Comparison of ENCODE assay signal across 26 cellular contexts in the genomic region with DNA sequence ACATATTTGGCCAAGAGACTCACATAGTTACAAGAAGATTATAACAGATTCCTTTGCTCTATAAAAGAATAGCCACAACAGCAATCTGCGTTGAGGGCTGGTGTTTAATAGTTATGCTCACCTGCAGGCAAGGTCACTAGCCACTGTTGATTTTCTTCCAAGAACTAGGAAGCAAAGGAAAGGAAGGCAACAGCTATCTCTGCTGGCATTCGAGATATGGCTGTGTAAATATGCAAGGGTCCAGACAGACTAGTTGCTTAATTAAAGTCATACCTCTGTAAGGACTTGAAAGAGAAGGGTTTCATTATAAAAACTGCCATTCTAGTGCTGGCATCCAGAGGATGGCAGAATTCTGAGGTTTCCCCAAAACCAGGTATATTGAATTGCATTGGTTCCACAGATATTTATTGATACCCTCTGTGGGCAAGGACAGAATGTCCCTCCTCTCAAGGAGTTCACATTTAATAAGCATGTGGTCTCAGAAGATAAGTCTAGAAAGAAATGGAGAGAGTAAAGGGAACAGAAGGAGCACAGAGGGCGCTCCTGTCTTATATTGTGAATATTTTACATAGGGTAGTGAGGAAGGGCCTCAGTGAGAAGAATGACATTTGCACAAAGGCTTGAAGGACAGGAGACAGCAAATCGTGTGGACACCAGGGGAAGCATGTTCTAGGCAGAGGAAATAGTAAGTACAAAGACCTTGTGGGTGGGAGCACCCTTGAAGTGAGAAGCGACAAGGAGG. TPM values are rescaled to one million over a fixed set of nuclear protein-coding genes. Genes with fewer than 3 reads are reported as not detected.
"Had no signal": no experiment of that assay in that cellular context is flagged by ENCODE, and none has a peak within 500 bp of the region (broad histone marks: within the 10 kb centered on the region; RNA-seq: fewer than 3 reads in every experiment).

No MANE protein-coding gene starts in this region.

- H3K36me3 Mint-ChIP-seq: activated naive CD4-positive, alpha-beta T cell treated with anti-CD3 and anti-CD28 coated beads, Interleukin-2, amount 50 U/mL, for 24 hours; naive thymus-derived CD4-positive, alpha-beta T cell; stimulated activated naive B cell treated with anti-CD40 and anti-IgM and Interleukin-4, amounts not matched to agents 10 μg/mL and 1 μg/mL and 100 μg/mL, for 72 hours; WTC11 had no signal

- H3K27ac ChIP-seq: breast epithelium, esophagus squamous epithelium, heart right ventricle, parathyroid adenoma, psoas muscle, suprapubic skin, tibial artery, upper lobe of right lung had no signal

- H3K4me2 ChIP-seq: smooth muscle cell had no signal

- FAIRE-seq: TTC549 had no signal

- ATAC-seq: heart right ventricle; naive thymus-derived CD4-positive, alpha-beta T cell; psoas muscle; upper lobe of right lung; WTC11 had no signal

- H3K9me3 ChIP-seq: breast epithelium, esophagus squamous epithelium, heart right ventricle, psoas muscle, suprapubic skin, tibial artery, upper lobe of right lung had no signal

- H3K79me2 ChIP-seq: parathyroid adenoma had no signal

- H3K36me3 ChIP-seq: breast epithelium, esophagus squamous epithelium, heart right ventricle, suprapubic skin, tibial artery, upper lobe of right lung had no signal

- H3K9me3 Mint-ChIP-seq: activated CD4-positive, alpha-beta T cell treated with anti-CD3 and anti-CD28 coated beads, Interleukin-2, amount 10 ng/mL, durations not matched to agents 7 days and 5 days; activated CD8-positive, alpha-beta T cell treated with anti-CD3 and anti-CD28 coated beads for 36 hours; activated naive CD4-positive, alpha-beta T cell treated with anti-CD3 and anti-CD28 coated beads, Interleukin-2, amount 50 U/mL, for 24 hours; activated naive CD8-positive, alpha-beta T cell treated with anti-CD3 and anti-CD28 coated beads, Interleukin-2, amount 50 U/mL, for 24 hours; activated T-helper 2 cell treated with anti-CD3 and anti-CD28 coated beads, Interferon-gamma antibody, Interleukin-2, Interleukin-4, amounts not matched to agents 10 μg/mL and 5 μg/mL and 100 μg/mL, durations not matched to agents 14 hours and 24 hours and 36 hours; naive thymus-derived CD4-positive, alpha-beta T cell; neural crest cell; stimulated activated naive B cell treated with anti-CD40 and anti-IgM and Interleukin-4, amounts not matched to agents 10 μg/mL and 1 μg/mL and 100 μg/mL, for 72 hours; WTC11 had no signal

- H3K27me3 ChIP-seq: breast epithelium, suprapubic skin had no signal

- H3K27me3 Mint-ChIP-seq: activated naive CD4-positive, alpha-beta T cell treated with anti-CD3 and anti-CD28 coated beads, Interleukin-2, amount 50 U/mL, for 24 hours had no signal

- H2AFZ ChIP-seq: parathyroid adenoma had no signal

- H3K4me1 ChIP-seq: breast epithelium, parathyroid adenoma had no signal

- H3K27ac Mint-ChIP-seq: activated CD4-positive, alpha-beta T cell treated with anti-CD3 and anti-CD28 coated beads, Interleukin-2, amount 10 ng/mL, durations not matched to agents 7 days and 5 days; activated CD8-positive, alpha-beta T cell treated with anti-CD3 and anti-CD28 coated beads for 36 hours; activated naive CD4-positive, alpha-beta T cell treated with anti-CD3 and anti-CD28 coated beads, Interleukin-2, amount 50 U/mL, for 24 hours; activated naive CD8-positive, alpha-beta T cell treated with anti-CD3 and anti-CD28 coated beads, Interleukin-2, amount 50 U/mL, for 24 hours; activated T-helper 2 cell treated with anti-CD3 and anti-CD28 coated beads, Interferon-gamma antibody, Interleukin-2, Interleukin-4, amounts not matched to agents 10 μg/mL and 5 μg/mL and 100 μg/mL, durations not matched to agents 14 hours and 24 hours and 36 hours; naive thymus-derived CD4-positive, alpha-beta T cell; stimulated activated naive B cell treated with anti-CD40 and anti-IgM and Interleukin-4, amounts not matched to agents 10 μg/mL and 1 μg/mL and 100 μg/mL, for 72 hours; WTC11 had no signal

- DNase-seq: activated CD4-positive, alpha-beta T cell treated with anti-CD3 and anti-CD28 coated beads for 1 hour; activated CD4-positive, alpha-beta T cell treated with anti-CD3 and anti-CD28 coated beads, Interleukin-2, amount 10 ng/mL, durations not matched to agents 7 days and 5 days; activated CD8-positive, alpha-beta T cell treated with anti-CD3 and anti-CD28 coated beads for 36 hours; activated naive CD8-positive, alpha-beta T cell treated with anti-CD3 and anti-CD28 coated beads, Interleukin-2, amount 50 U/mL, for 24 hours; activated T-cell treated with anti-CD3 and anti-CD28 coated beads, Interleukin-2, amount 50 U/mL, for 48 hours; amygdala; central memory CD4-positive, alpha-beta T cell; esophagus squamous epithelium; heart right ventricle; midbrain; naive thymus-derived CD4-positive, alpha-beta T cell; nucleus accumbens; psoas muscle; stimulated activated CD4-positive, alpha-beta T cell treated with anti-CD3 and anti-CD28 coated beads, Interleukin-1b, Interleukin-23, amount 100 ng/mL, for 48 hours; stimulated activated naive B cell treated with anti-CD40 and anti-IgM and Interleukin-4, amounts not matched to agents 10 μg/mL and 1 μg/mL and 100 μg/mL, for 72 hours; tibial artery; upper lobe of right lung had no signal

- H3K4me3 ChIP-seq: psoas muscle, smooth muscle cell, tibial artery had no signal

- H3K9ac ChIP-seq: parathyroid adenoma had no signal

- H3K4me3 Mint-ChIP-seq: activated CD4-positive, alpha-beta T cell treated with anti-CD3 and anti-CD28 coated beads, Interleukin-2, amount 10 ng/mL, durations not matched to agents 7 days and 5 days; activated CD8-positive, alpha-beta T cell treated with anti-CD3 and anti-CD28 coated beads for 36 hours; activated naive CD4-positive, alpha-beta T cell treated with anti-CD3 and anti-CD28 coated beads, Interleukin-2, amount 50 U/mL, for 24 hours; activated naive CD8-positive, alpha-beta T cell treated with anti-CD3 and anti-CD28 coated beads, Interleukin-2, amount 50 U/mL, for 24 hours; naive thymus-derived CD4-positive, alpha-beta T cell; neural crest cell; stimulated activated naive B cell treated with anti-CD40 and anti-IgM and Interleukin-4, amounts not matched to agents 10 μg/mL and 1 μg/mL and 100 μg/mL, for 72 hours; WTC11 had no signal

RNA-seq across cellular contexts. Expression of a gene that starts 23.6 kb away (rescaled TPM):
- total RNA-seq: activated CD4-positive, alpha-beta T cell treated with anti-CD3 and anti-CD28 coated beads, Interleukin-2, amount 10 ng/mL, durations not matched to agents 7 days and 5 days had no signal
